ENCODE assay signal across 8 cellular contexts in genomic region chr1:227562923-227563318, GRCh38. TPM values are rescaled to one million over a fixed set of nuclear protein-coding genes. Genes with fewer than 3 reads are reported as not detected.
DNase-seq lines count a peak whose midpoint lies in the region; ATAC-seq, FAIRE-seq and TF ChIP-seq lines count a peak whose summit lies in the region.

No MANE protein-coding gene starts in this region.

- no peaks in the 10 kb centered on the region; the same call in 1 of the 2 replicates for H3K27me3 ChIP-seq in OCI-LY1 (ENCODE audit: insufficient read depth, low read length)
- peaks cover 3% of the 10 kb centered on the region for H3K27me3 ChIP-seq in effector memory CD4-positive, alpha-beta T cell (replicated peaks; ENCODE audit: control insufficient read depth, insufficient read depth, low read length, poor library complexity, severe bottlenecking)
- H3K27me3 ChIP-seq in prostate gland (replicated peaks; ENCODE audit: insufficient read depth), result no peaks in the 10 kb centered on the region

- peak; percentile 30 for DNase-seq in GM13976 (ENCODE audit: low spot score)
- no peak for DNase-seq in effector memory CD4-positive, alpha-beta T cell
- no peak for DNase-seq in prostate gland (ENCODE audit: low spot score)
- DNase-seq in GM12891 (ENCODE audit: insufficient read length, low spot score), result no peak
- no peak for DNase-seq in OCI-M1 (lab: John Stamatoyannopoulos, UW)

- ATAC-seq in HG03095 (IDR thresholded peaks at IDR 0.05; ENCODE audit: unreplicated experiment) (no peak), HG03135 (IDR thresholded peaks at IDR 0.05; ENCODE audit: unreplicated experiment) (no peak)

- 86% methylated on average over 10 of the region's 10 CpGs for WGBS in prostate gland

- no peak for FAIRE-seq in GM12891 (lab: Jason Lieb, UNC)

- H3K9me3 ChIP-seq in OCI-LY1 (ENCODE audit: low read length) (peaks cover 8% of the 10 kb centered on the region), prostate gland (no peaks in the 10 kb centered on the region)
- no peaks in the 10 kb centered on the region for H3K9me3 ChIP-seq in effector memory CD4-positive, alpha-beta T cell (ENCODE audit: control insufficient read depth, low read length)

- H3F3A ChIP-seq in OCI-LY1 (ENCODE audit: insufficient read depth, low read length), result no peaks in the 10 kb centered on the region

- TF ChIP-seq POLR2A in prostate gland (IDR thresholded peaks at IDR 0.05) (no peak), GM12891 (IDR thresholded peaks at IDR 0.05; ENCODE audit: low read depth, low read length) (no peak)

- H3K36me3 ChIP-seq in OCI-LY1 (ENCODE audit: insufficient read depth, low read length) (peaks cover 15% of the 10 kb centered on the region), prostate gland (no peaks in the 10 kb centered on the region)
- no peaks in the 10 kb centered on the region for H3K36me3 ChIP-seq in effector memory CD4-positive, alpha-beta T cell (ENCODE audit: control insufficient read depth, insufficient read depth, low read length)

- no peak for TF ChIP-seq CTCF in GM13976 (IDR thresholded peaks at IDR 0.05; ENCODE audit: borderline replicate concordance, control extremely low read depth, extremely low read depth, insufficient read depth, missing control alignments)
- TF ChIP-seq CTCF in OCI-LY1 (IDR thresholded peaks at IDR 0.05; ENCODE audit: low read length), result no peak
- no peak for TF ChIP-seq CTCF in prostate gland (IDR thresholded peaks at IDR 0.05)

- H2AFZ ChIP-seq in OCI-LY1 (ENCODE audit: low read length), result peak overlapping the region; percentile 86

- no peaks in the 10 kb centered on the region for H3K9me2 ChIP-seq in OCI-LY1 (ENCODE audit: low read depth, low read length)

- 0 out of 2 replicates have a peak overlapping the region, but pooled peaks have one; percentile 80 for H3K4me2 ChIP-seq in OCI-LY1 (ENCODE audit: low read length)

- in situ Hi-C loops in GM13976 (cut with MboI; ENCODE audit: low sequenced_read_pairs, unreplicated experiment), result no loop called here

- peaks cover 7% of the 10 kb centered on the region for H3K4me1 ChIP-seq in OCI-LY1 (ENCODE audit: insufficient read depth, low read length, severe bottlenecking)
- no peaks in the 10 kb centered on the region for H3K4me1 ChIP-seq in effector memory CD4-positive, alpha-beta T cell (ENCODE audit: control insufficient read depth, insufficient read depth, low read length, poor library complexity, severe bottlenecking)
- H3K4me1 ChIP-seq in prostate gland (replicated peaks), result no peaks in the 10 kb centered on the region

- H3K4me3 ChIP-seq in OCI-LY1 (ENCODE audit: low read depth, low read length, poor library complexity, severe bottlenecking), result peak overlapping the region; percentile 93
- peak overlapping the region; percentile 73 for H3K4me3 ChIP-seq in effector memory CD4-positive, alpha-beta T cell (ENCODE audit: insufficient read depth, low read depth, low read length, poor library complexity, severe bottlenecking)
- H3K4me3 ChIP-seq in prostate gland, result no peak overlapping the region

- intact Hi-C loops in prostate gland (cut with DNase I), result loop anchor here (5.0 kb wide), 1 partner anchor 174 kb away; the partner anchor contains the start of genes JMJD4 and SNAP47

- H3K9ac ChIP-seq in OCI-LY1 (ENCODE audit: low read length), result no peak overlapping the region

- H4K20me1 ChIP-seq in OCI-LY1 (ENCODE audit: insufficient read depth, low read length), result no peaks in the 10 kb centered on the region

- H3K27ac ChIP-seq in OCI-LY1 (ENCODE audit: low read depth, low read length, poor library complexity, severe bottlenecking) (no peak overlapping the region), prostate gland (peak overlapping the region; percentile 88 to 93)
- no peak overlapping the region for H3K27ac ChIP-seq in effector memory CD4-positive, alpha-beta T cell (ENCODE audit: insufficient read depth, low read length, poor library complexity, severe bottlenecking)

- H3K79me2 ChIP-seq in OCI-LY1 (ENCODE audit: insufficient read depth, low read length), result peaks cover 22% of the 10 kb centered on the region

TF ChIP-seq in GM12891, 5 proteins besides CTCF, POLR2A, EP300 and RAD21:
- TF ChIP-seq SPI1 (IDR thresholded peaks at IDR 0.05; ENCODE audit: low read depth, low read length), result no peak
- no peak for TF ChIP-seq PAX5 (IDR thresholded peaks at IDR 0.05; ENCODE audit: insufficient read depth, low read length, severe bottlenecking)
- TF ChIP-seq POU2F2 (IDR thresholded peaks at IDR 0.05; ENCODE audit: low read depth, low read length), result no peak
- TF ChIP-seq TAF1 (IDR thresholded peaks at IDR 0.05; ENCODE audit: low read depth, low read length), result no peak
- TF ChIP-seq POLR2AphosphoS5 (IDR thresholded peaks at IDR 0.05; ENCODE audit: low read depth, low read length), result no peak

RNA-seq across cellular contexts. Expression of gene ZNF678, which starts 0.4 kb away (rescaled TPM):
- 10 to 100 TPM; 17.0 to 21.4 TPM for total RNA-seq in prostate gland
- polyA plus RNA-seq in GM12891 (2012; ENCODE audit: low read depth, missing spikeins), result 2.1 TPM

Comparison
In these comparisons a context has a peak if more than half of its experiments do, and no peak if none do; other contexts are left out.
1. H3K27ac ChIP-seq: peak in prostate gland (2 of 2); none in OCI-LY1 (single experiment) and effector memory CD4-positive, alpha-beta T cell (single experiment).
2. H3K4me3 ChIP-seq: peak in OCI-LY1 (single experiment) and effector memory CD4-positive, alpha-beta T cell (single experiment); none in prostate gland (0 of 2).